8 cellular contexts compared by ENCODE assay signal in genomic region chr10:17229967-17230682, GRCh38. TPM values are rescaled to one million over a fixed set of nuclear protein-coding genes. Genes with fewer than 3 reads are reported as not detected.
DNase-seq lines count a peak whose midpoint lies in the region; ATAC-seq and TF ChIP-seq lines count a peak whose summit lies in the region.

No MANE protein-coding gene starts in this region.

- H3K9me3 Mint-ChIP-seq in CD4-positive, CD25-positive, alpha-beta regulatory T cell = peaks cover 0 to 3% (median 0%) of the 10 kb centered on the region in 7 donors
- no peaks in the 10 kb centered on the region for H3K9me3 Mint-ChIP-seq in activated T-cell treated with anti-CD3 and anti-CD28 coated beads, Interleukin-2, amount 50 U/mL, for 72 hours
- no peaks in the 10 kb centered on the region for H3K9me3 Mint-ChIP-seq in neural progenitor cell

- no peaks in the 10 kb centered on the region for H3K9me2 ChIP-seq in OCI-LY7 (ENCODE audit: insufficient read depth, low read length)

- no peaks in the 10 kb centered on the region for H3K9me3 ChIP-seq in CD4-positive, CD25-positive, alpha-beta regulatory T cell (ENCODE audit: control insufficient read depth in 2 of 2, low read length in 2 of 2)
- H3K9me3 ChIP-seq in OCI-LY7 (ENCODE audit: low read length) (no peaks in the 10 kb centered on the region), neural progenitor cell (ENCODE audit: low read depth) (no peaks in the 10 kb centered on the region)

- H3K79me2 ChIP-seq in OCI-LY7 (ENCODE audit: insufficient read depth, low read depth, low read length) (no peaks in the 10 kb centered on the region), neural progenitor cell (ENCODE audit: low read depth) (peaks cover 40% of the 10 kb centered on the region)

- H3K4me3 ChIP-seq in CD4-positive, CD25-positive, alpha-beta regulatory T cell (ENCODE audit: low read depth, low read length) = peak overlapping the region; percentile 91
- H3K4me3 ChIP-seq in OCI-LY7 (ENCODE audit: low read depth, low read length, poor library complexity, severe bottlenecking) (peak overlapping the region; percentile 77), neural progenitor cell (peak overlapping the region; percentile 74)

- H4K20me1 ChIP-seq in OCI-LY7 (ENCODE audit: insufficient read depth, low read length) (no peaks in the 10 kb centered on the region; the same call in 1 of the 2 replicates), neural progenitor cell (ENCODE audit: low read depth) (peaks cover 38% of the 10 kb centered on the region)

- peak overlapping the region; percentile 38 for H3K9ac ChIP-seq in neural progenitor cell

- TF ChIP-seq CTCF in OCI-LY7 (conservative IDR thresholded peaks at IDR 0.05; ENCODE audit: low read length) (no peak), neural progenitor cell (IDR thresholded peaks at IDR 0.05) (no peak)

- CTCF ChIA-PET in OCI-LY7 (lab: Charles Lee; ENCODE audit: unreplicated experiment) = interaction anchor here (1.2 kb wide), 1 partner anchor 412 kb away, joined by 3 read pairs; no protein-coding TSS in a partner anchor

- peak overlapping the region; percentile 91 for H2AFZ ChIP-seq in OCI-LY7 (ENCODE audit: low read length)
- peak overlapping the region; percentile 80 for H2AFZ ChIP-seq in neural progenitor cell (replicated peaks)

- DNase-seq in CD4-positive, CD25-positive, alpha-beta regulatory T cell = peak; percentile 81 to 96 (median 94)
- DNase-seq in OCI-LY7 (ENCODE audit: low spot score) (peak; percentile 92), fibroblast of peridontal ligament (ENCODE audit: extremely low read depth) (peak; percentile 77), neural progenitor cell (ENCODE audit: low spot score) (peak; percentile 93)
- DNase-seq in activated T-cell treated with anti-CD3 and anti-CD28 coated beads, Interleukin-2, amount 50 U/mL, for 72 hours = peak; percentile 89 to 91

- no TSS peak for BruUV-seq in OCI-LY7 (replicated peaks; lab: Mats Ljungman, UMichigan)

- peak overlapping the region; percentile 94 to 99 (median 97) for H3K27ac Mint-ChIP-seq in CD4-positive, CD25-positive, alpha-beta regulatory T cell
- H3K27ac Mint-ChIP-seq in activated T-cell treated with anti-CD3 and anti-CD28 coated beads, Interleukin-2, amount 50 U/mL, for 72 hours = peak overlapping the region; percentile 76
- H3K27ac Mint-ChIP-seq in neural progenitor cell = peak overlapping the region; percentile 98

- peaks cover 26% of the 10 kb centered on the region for H3K36me3 Mint-ChIP-seq in CD4-positive, CD25-positive, alpha-beta regulatory T cell
- peaks cover 13 to 16% of the 10 kb centered on the region in 2 donors for H3K36me3 Mint-ChIP-seq in activated T-cell treated with anti-CD3 and anti-CD28 coated beads, Interleukin-2, amount 50 U/mL, for 72 hours (ENCODE audit: insufficient read depth in 2 of 2)
- H3K36me3 Mint-ChIP-seq in neural progenitor cell = peaks cover 39% of the 10 kb centered on the region

- peaks cover 20 to 68% (median 52%) of the 10 kb centered on the region in 4 donors for H3K4me1 Mint-ChIP-seq in CD4-positive, CD25-positive, alpha-beta regulatory T cell
- peaks cover 59% of the 10 kb centered on the region for H3K4me1 Mint-ChIP-seq in activated T-cell treated with anti-CD3 and anti-CD28 coated beads, Interleukin-2, amount 50 U/mL, for 72 hours (ENCODE audit: low read depth)
- peaks cover 60% of the 10 kb centered on the region for H3K4me1 Mint-ChIP-seq in neural progenitor cell

- peak overlapping the region; percentile 95 for H3K27ac ChIP-seq in CD4-positive, CD25-positive, alpha-beta regulatory T cell (ENCODE audit: insufficient read depth, low read length, poor library complexity, severe bottlenecking)
- H3K27ac ChIP-seq in OCI-LY7 (ENCODE audit: low read depth, low read length, poor library complexity, severe bottlenecking) (peak overlapping the region; percentile 57), neural progenitor cell (no peak overlapping the region), temporal lobe (ENCODE audit: low read depth, low read length) (peak overlapping the region; percentile 72)

- ATAC-seq in CD4-positive, CD25-positive, alpha-beta regulatory T cell (ENCODE audit: low read depth in 2 of 2) = peak; percentile 53 to 54
- ATAC-seq in GM19395 (IDR thresholded peaks at IDR 0.05; ENCODE audit: unreplicated experiment) (peak; percentile 64), HG03469 (IDR thresholded peaks at IDR 0.05; ENCODE audit: unreplicated experiment) (peak; percentile 37)
- ATAC-seq in activated T-cell treated with anti-CD3 and anti-CD28 coated beads, Interleukin-2, amount 50 U/mL, for 72 hours (replicated peaks in 1 of 2) = peak; percentile 51 to 56

- H3F3A ChIP-seq in neural progenitor cell (ENCODE audit: low read depth) = peaks cover 46% of the 10 kb centered on the region

- H3K4me2 ChIP-seq in OCI-LY7 (ENCODE audit: low read length) (peak overlapping the region; percentile 68), neural progenitor cell (peak overlapping the region; percentile 89)

- H3K36me3 ChIP-seq in CD4-positive, CD25-positive, alpha-beta regulatory T cell (ENCODE audit: control insufficient read depth, insufficient read depth, low read length) = peaks cover 40% of the 10 kb centered on the region
- H3K36me3 ChIP-seq in OCI-LY7 (ENCODE audit: insufficient read depth, low read length) = no peaks in the 10 kb centered on the region
- H3K36me3 ChIP-seq in neural progenitor cell = peaks cover 11% of the 10 kb centered on the region

- intact Hi-C loops in OCI-LY7 (cut with micrococcal nuclease; ENCODE audit: unreplicated experiment) = loop anchor here (1.0 to 10.0 kb wide), 2 partner anchors 29 to 1365 kb away; partner anchors contain the start of genes MINDY3 and TRDMT1

- peaks cover 82% of the 10 kb centered on the region for H3K4me1 ChIP-seq in CD4-positive, CD25-positive, alpha-beta regulatory T cell (ENCODE audit: control insufficient read depth, insufficient read depth, low read length, poor library complexity, severe bottlenecking)
- H3K4me1 ChIP-seq in OCI-LY7 (ENCODE audit: insufficient read depth, low read length, poor library complexity, severe bottlenecking) (peaks cover 29% of the 10 kb centered on the region), neural progenitor cell (peaks cover 25% of the 10 kb centered on the region)

- POLR2A ChIA-PET in OCI-LY7 (lab: Charles Lee) = interaction anchor here (0.7 to 2.4 kb wide), 7 partner anchors 22 to 793 kb away, joined by 3 to 10 read pairs (median 5); partner anchors contain the start of genes RSU1 and TRDMT1

- peaks cover 14% of the 10 kb centered on the region for H3K27me3 Mint-ChIP-seq in CD4-positive, CD25-positive, alpha-beta regulatory T cell
- peaks cover 22% of the 10 kb centered on the region for H3K27me3 Mint-ChIP-seq in activated T-cell treated with anti-CD3 and anti-CD28 coated beads, Interleukin-2, amount 50 U/mL, for 72 hours (ENCODE audit: low read depth)
- peaks cover 17% of the 10 kb centered on the region for H3K27me3 Mint-ChIP-seq in neural progenitor cell (ENCODE audit: insufficient read depth, low read depth)

- H3K27me3 ChIP-seq in CD4-positive, CD25-positive, alpha-beta regulatory T cell (ENCODE audit: control insufficient read depth, insufficient read depth, low read length) = no peaks in the 10 kb centered on the region
- no peaks in the 10 kb centered on the region for H3K27me3 ChIP-seq in neural progenitor cell

- H3K4me3 Mint-ChIP-seq in CD4-positive, CD25-positive, alpha-beta regulatory T cell = peak overlapping the region; percentile 89 to 98 (median 94)
- peak overlapping the region; percentile 91 to 97 for H3K4me3 Mint-ChIP-seq in activated T-cell treated with anti-CD3 and anti-CD28 coated beads, Interleukin-2, amount 50 U/mL, for 72 hours
- peak overlapping the region; percentile 97 for H3K4me3 Mint-ChIP-seq in neural progenitor cell

RNA-seq across cellular contexts. Expression of gene VIM, which starts 2.1 kb away (rescaled TPM):
- 1,005 TPM for total RNA-seq in CD4-positive, CD25-positive, alpha-beta regulatory T cell
- 100 to 1,000 TPM; 430 to 556 (median 487) TPM for polyA plus RNA-seq in CD4-positive, CD25-positive, alpha-beta regulatory T cell
- total RNA-seq in OCI-LY7 (2014; rRNA removed; shearing (Covaris generic)) = 0.46 and 3.4 TPM in 2 replicates
- total RNA-seq in OCI-LY7 (2022) (0.88 and 1.3 TPM in 2 replicates), neural progenitor cell (ENCODE audit: low replicate concordance) (727 and 820 TPM in 2 replicates), temporal lobe (268 TPM)
- 100 to 1,000 TPM; 211 to 545 TPM for total RNA-seq in activated T-cell treated with anti-CD3 and anti-CD28 coated beads, Interleukin-2, amount 50 U/mL, for 72 hours

RNA-seq across cellular contexts. Expression of gene TRDMT1, which starts 28.7 kb away (rescaled TPM):
- total RNA-seq in CD4-positive, CD25-positive, alpha-beta regulatory T cell = 12.2 TPM
- polyA plus RNA-seq in CD4-positive, CD25-positive, alpha-beta regulatory T cell = 1 to 10 TPM; 5.8 to 8.6 (median 7.2) TPM
- 10.4 and 12.7 TPM in 2 replicates for total RNA-seq in OCI-LY7 (2014; rRNA removed; shearing (Covaris generic))
- total RNA-seq in OCI-LY7 (2022) (11.9 and 12.2 TPM in 2 replicates), neural progenitor cell (ENCODE audit: low replicate concordance) (26.4 and 35.6 TPM in 2 replicates), temporal lobe (15.2 TPM)
- 1 to 10 TPM; 5.5 to 8.7 TPM for total RNA-seq in activated T-cell treated with anti-CD3 and anti-CD28 coated beads, Interleukin-2, amount 50 U/mL, for 72 hours

Comparison
In these comparisons a context has a peak if more than half of its experiments do, and no peak if none do; other contexts are left out.
1. RNA of gene VIM, which starts 2.1 kb away (total RNA-seq): 1,005 TPM in CD4-positive, CD25-positive, alpha-beta regulatory T cell (single experiment), 727 to 820 TPM in neural progenitor cell, 211 to 545 TPM in activated T-cell treated with anti-CD3 and anti-CD28 coated beads, Interleukin-2, amount 50 U/mL, for 72 hours and 268 TPM in temporal lobe (single experiment); 0.46 to 3.4 TPM in OCI-LY7; every median in the first group is over 10 times any median in the second.
2. Peak in every context shown above with its lines, with median percentiles within 50 percentile points of each other: ATAC-seq, DNase-seq, H3K4me3 ChIP-seq, H3K27ac Mint-ChIP-seq and H3K4me3 Mint-ChIP-seq.